9 cellular contexts compared by ENCODE assay signal in genomic region chr19:2171349-2172145, GRCh38. TPM values are rescaled to one million over a fixed set of nuclear protein-coding genes. Genes with fewer than 3 reads are reported as not detected.
DNase-seq lines count a peak whose midpoint lies in the region; ATAC-seq, FAIRE-seq and TF ChIP-seq lines count a peak whose summit lies in the region.
"Had no signal": no experiment of that assay in that cellular context is flagged by ENCODE, and none has a peak within 500 bp of the region (broad histone marks: within the 10 kb centered on the region; RNA-seq: fewer than 3 reads in every experiment).

No MANE protein-coding gene starts in this region.

- peaks cover 2% of the 10 kb centered on the region for H3K9me3 ChIP-seq in WERI-Rb-1 (ENCODE audit: severe bottlenecking)
- no peaks in the 10 kb centered on the region for H3K9me3 ChIP-seq in pancreas
- no peaks in the 10 kb centered on the region for H3K9me3 ChIP-seq in ascending aorta

- peak; percentile 53 for DNase-seq in WERI-Rb-1
- peak; percentile 77 for DNase-seq in central memory CD4-positive, alpha-beta T cell
- DNase-seq in pancreas: peak in 5 of 6 donors; percentile 58 to 82 (median 67)
- no peak for DNase-seq in ascending aorta (ENCODE audit: low spot score in 2 of 2)

- H3K27me3 ChIP-seq in WERI-Rb-1 (ENCODE audit: insufficient read depth, low read depth, severe bottlenecking): no peaks in the 10 kb centered on the region
- H3K27me3 ChIP-seq in pancreas: no peaks in the 10 kb centered on the region
- H3K27me3 ChIP-seq in ascending aorta: no peaks in the 10 kb centered on the region

- WGBS in pancreas, 2 donors: 37 to 47% methylated on average over 27 of the region's 27 CpGs

- peaks cover 29% of the 10 kb centered on the region for H3K36me3 ChIP-seq in WERI-Rb-1
- H3K36me3 ChIP-seq in pancreas: no peaks in the 10 kb centered on the region
- peaks cover 0 to 3% of the 10 kb centered on the region in 2 donors for H3K36me3 ChIP-seq in ascending aorta

- H3K4me3 ChIP-seq in WERI-Rb-1 (ENCODE audit: low read depth, low read length): no peak overlapping the region
- H3K4me3 ChIP-seq in pancreas: no peak overlapping the region
- no peak overlapping the region for H3K4me3 ChIP-seq in ascending aorta

- intact Hi-C loops in pancreas (cut with DNase I) (loop anchor here in 1 of 3 donors (10.0 kb wide), 1 partner anchor 53 kb away; no protein-coding TSS in a partner anchor), ascending aorta (cut with DNase I) (no loop called here)

- ATAC-seq in GM18868 (IDR thresholded peaks at IDR 0.05; ENCODE audit: unreplicated experiment) (peak; percentile 63), HG03045 (IDR thresholded peaks at IDR 0.05; ENCODE audit: unreplicated experiment) (peak; percentile 38), pancreas (peak in 2 of 4 donors; percentile 7 to 12), esophagus mucosa (no peak), HG02840 (IDR thresholded peaks at IDR 0.05; ENCODE audit: low FRiP score, unreplicated experiment) (no peak)

- TF ChIP-seq CTCF in WERI-Rb-1 (IDR thresholded peaks at IDR 0.05; ENCODE audit: low read depth, low read length) (peak; percentile 49), pancreas (IDR thresholded peaks at IDR 0.05) (no peak), ascending aorta (IDR thresholded peaks at IDR 0.05) (no peak)

- H3K27ac ChIP-seq in WERI-Rb-1 (peak overlapping the region; percentile 50), pancreas (peak overlapping the region; percentile 54 to 92 (median 56)), ascending aorta (peak overlapping the region in 1 of 2 donors; percentile 49)

- no peak for FAIRE-seq in pancreas (lab: Jason Lieb, UNC)
- FAIRE-seq: colon had no signal

- peaks cover 42 to 63% (median 60%) of the 10 kb centered on the region in 3 donors for H3K4me1 ChIP-seq in pancreas
- peaks cover 13 to 36% of the 10 kb centered on the region in 2 donors for H3K4me1 ChIP-seq in ascending aorta

RNA-seq across cellular contexts. Expression of gene DOT1L, which starts 7.8 kb away (rescaled TPM):
- 10 to 100 TPM; 11.7 to 20.4 (median 14.5) TPM for total RNA-seq in pancreas
- polyA plus RNA-seq in pancreas: 10 to 100 TPM; 14.4 to 34.4 TPM
- total RNA-seq in esophagus mucosa: 20.8 TPM
- total RNA-seq in ascending aorta: 156 TPM

RNA-seq across cellular contexts. Expression of gene AP3D1, which starts 20.2 kb away (rescaled TPM):
- total RNA-seq in pancreas: 100 to 1,000 TPM in 1 of 6 donors, 10 to 100 TPM in 5; 75.2 to 105 (median 83.9) TPM
- 100 to 1,000 TPM in 1 of 2 donors, 10 to 100 TPM in 1; 88.3 to 102 TPM for polyA plus RNA-seq in pancreas
- 84.2 TPM for total RNA-seq in esophagus mucosa
- 98.8 TPM for total RNA-seq in ascending aorta

Comparison
In these comparisons a context has a peak if more than half of its experiments do, and no peak if none do; other contexts are left out.
1. ATAC-seq: peak in GM18868 (single experiment) and HG03045 (single experiment); none in esophagus mucosa (single experiment) and HG02840 (single experiment).
2. DNase-seq: peak in WERI-Rb-1 (single experiment), central memory CD4-positive, alpha-beta T cell (single experiment) and pancreas (5 of 6); none in ascending aorta (0 of 2).